In the genomic region with DNA sequence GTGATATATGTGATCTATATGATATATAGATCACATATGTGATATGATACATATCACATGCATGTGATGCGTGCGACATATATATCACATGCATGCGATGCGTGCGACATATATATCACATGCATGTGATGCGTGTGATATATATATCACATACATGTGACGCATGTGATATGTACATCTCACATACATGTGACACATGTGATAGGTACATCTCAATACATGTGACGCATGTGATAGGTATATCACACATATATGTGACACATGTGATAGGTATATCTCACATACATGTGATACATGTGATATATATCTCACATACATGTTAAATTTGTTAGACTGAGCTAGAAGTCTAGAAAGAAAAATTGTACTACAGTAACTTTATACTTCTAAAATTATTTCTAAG, we compare ENCODE assay signal across 11 cellular contexts.
"Had no signal": no experiment of that assay in that cellular context is flagged by ENCODE, and none has a peak within 500 bp of the region (broad histone marks: within the 10 kb centered on the region; RNA-seq: fewer than 3 reads in every experiment).

No MANE protein-coding gene starts in this region.

- H2AFZ ChIP-seq: GM23338 had no signal

- H3K27ac ChIP-seq: HL-60, KMS-11 had no signal

- H3K9me3 ChIP-seq: HAP-1 had no signal

- H3K36me3 Mint-ChIP-seq: IgD-negative memory B cell had no signal

- H3K27ac Mint-ChIP-seq: GM23338, HFFc6, IgD-negative memory B cell had no signal

- H3K4me3 Mint-ChIP-seq: GM23338, HFFc6, IgD-negative memory B cell had no signal

- H3K27me3 Mint-ChIP-seq: IgD-negative memory B cell had no signal

- ATAC-seq: GM23338, HCT116 had no signal

- DNase-seq: H7, HFFc6, Karpas-422, KBM-7 had no signal

- H3K4me1 ChIP-seq: HAP-1 had no signal

- H3K9me3 Mint-ChIP-seq: GM23338 had no signal

- H3K4me3 ChIP-seq: GM23338, HAP-1 had no signal

- FAIRE-seq: H1 had no signal

- H3K4me1 Mint-ChIP-seq: GM23338, IgD-negative memory B cell had no signal

- H3K4me2 ChIP-seq: GM23338, KMS-11 had no signal

- H3K36me3 ChIP-seq: HAP-1 had no signal

- H3K9ac ChIP-seq: KMS-11 had no signal
